Comparison of ENCODE assay signal across 1 cellular context in genomic region chr22:18029686-18030267, GRCh38.
A peak's percentile ranks its signal among the peaks of the same experiment; 100 is the strongest.
TF ChIP-seq lines count a peak whose summit lies in the region.

No MANE protein-coding gene starts in this region.

TF ChIP-seq in K562, 482 proteins besides CTCF, POLR2A, EP300 and RAD21:
- TF ChIP-seq CXXC5 (CRISPR knock-in tag; IDR thresholded peaks at IDR 0.05) (no peak), ZNF512 (tag; IDR thresholded peaks at IDR 0.05) (peak; percentile 94), HINFP (tag; conservative IDR thresholded peaks at IDR 0.05; ENCODE audit: low read depth) (0 out of 2 replicates have a peak, but pooled peaks have one; percentile 12)
TF ChIP-seq in K562: peak in this region for 2.
